15 cellular contexts compared by ENCODE assay signal in the genomic region with DNA sequence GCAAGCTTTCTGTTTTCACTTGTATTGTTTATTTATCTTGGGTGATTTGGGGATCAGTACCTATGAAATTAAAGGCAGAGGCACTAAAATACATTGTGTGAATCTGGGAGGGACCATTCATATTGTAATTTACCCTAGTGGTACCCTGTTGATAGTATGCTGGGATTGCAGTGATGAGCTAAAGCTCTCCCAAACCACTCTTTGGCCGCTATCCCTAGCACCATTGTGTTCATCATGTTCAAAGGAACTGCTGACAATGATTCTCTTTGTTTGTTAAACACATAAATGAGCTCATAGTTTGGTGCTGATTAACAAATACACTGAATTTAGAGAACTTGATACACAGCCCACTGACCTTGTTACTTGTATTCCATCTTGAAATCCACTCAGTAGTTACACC.
DNase-seq lines count a peak whose midpoint lies in the region; ATAC-seq, FAIRE-seq and TF ChIP-seq lines count a peak whose summit lies in the region.
"Had no signal": no experiment of that assay in that cellular context is flagged by ENCODE, and none has a peak within 500 bp of the region (broad histone marks: within the 10 kb centered on the region; RNA-seq: fewer than 3 reads in every experiment).

No MANE protein-coding gene starts in this region.

- ATAC-seq in HepG2 (no peak), right lobe of liver (no peak), HG02588 (IDR thresholded peaks at IDR 0.05; ENCODE audit: unreplicated experiment) (no peak)
- ATAC-seq: HCT116 had no signal

- H3K27me3 ChIP-seq in HepG2 (ENCODE audit: control insufficient read depth in 1 of 2, insufficient read depth in 2 of 2, low read length in 2 of 2) (no peaks in the 10 kb centered on the region), right lobe of liver (no peaks in the 10 kb centered on the region), Karpas-422 (ENCODE audit: low read length) (no peaks in the 10 kb centered on the region)

- no peak for TF ChIP-seq POLR2A in HepG2 (IDR thresholded peaks at IDR 0.05; ENCODE audit: insufficient read depth in 1 of 2, low read depth in 2 of 2, low read length in 2 of 2)
- TF ChIP-seq POLR2A in right lobe of liver (IDR thresholded peaks at IDR 0.05) = no peak

- intact Hi-C loops in HepG2 (cut with micrococcal nuclease; ENCODE audit: unreplicated experiment) = no loop called here
- intact Hi-C loops in right lobe of liver (cut with DNase I) = no loop called here

- no peak for FAIRE-seq in HepG2 (lab: Jason Lieb, UNC)

- no peak overlapping the region for H3K27ac ChIP-seq in HepG2 (ENCODE audit: extremely low read length, insufficient read depth, low read length)
- no peak overlapping the region for H3K27ac ChIP-seq in right lobe of liver
- no peak overlapping the region for H3K27ac ChIP-seq in Karpas-422 (ENCODE audit: low read length)
- H3K27ac ChIP-seq: SK-N-MC had no signal

- TF ChIP-seq RAD21 in HepG2 (CRISPR knock-in tag; IDR thresholded peaks at IDR 0.05) = no peak

- no TSS peak for BruUV-seq in HepG2 (replicated peaks; lab: Mats Ljungman, UMichigan)

- in situ Hi-C loops in HepG2 (cut with HindIII; ENCODE audit: extremely low pct_ligation_motif_present, low pct_unique_long_range_greater_than_20kb) = no loop called here

- no peaks in the 10 kb centered on the region for H3K9me2 ChIP-seq in Karpas-422 (replicated peaks; ENCODE audit: insufficient read depth, low read length)

- H3K79me2 ChIP-seq in HepG2 (ENCODE audit: insufficient read depth, low read length) (no peaks in the 10 kb centered on the region), Karpas-422 (ENCODE audit: low read length) (no peaks in the 10 kb centered on the region)

- WGBS in HepG2 (ENCODE audit: low lambda C conversion rate) = 5% methylated on average over 1 of the region's 1 CpG
- 58% methylated on average over 1 of the region's 1 CpG for WGBS in right lobe of liver (ENCODE audit: insufficient coverage, low coverage, low lambda C conversion rate, missing lambda C conversion rate)

- CTCF ChIA-PET in HepG2 (lab: Yijun Ruan, JAX; ENCODE audit: low intra/inter-chr PET ratio, low total read pairs) = no interaction called here

- H3K9me3 ChIP-seq in HepG2 (ENCODE audit: low read length) = peaks cover 22% of the 10 kb centered on the region
- H3K9me3 ChIP-seq in right lobe of liver = no peaks in the 10 kb centered on the region
- H3K9me3 ChIP-seq in Karpas-422 (ENCODE audit: low read length) = no peaks in the 10 kb centered on the region

- H3K4me2 ChIP-seq in HepG2 (ENCODE audit: low read depth, low read length) = no peak overlapping the region
- no peak overlapping the region for H3K4me2 ChIP-seq in Karpas-422 (ENCODE audit: low read depth, low read length, poor library complexity, severe bottlenecking)

- H3K9ac ChIP-seq in HepG2 (ENCODE audit: insufficient read depth, low read depth, low read length) (no peak overlapping the region), Karpas-422 (ENCODE audit: low read length) (no peak overlapping the region)

- H4K20me1 ChIP-seq in HepG2 (ENCODE audit: insufficient read depth, low read length) (no peaks in the 10 kb centered on the region), Karpas-422 (ENCODE audit: insufficient read depth, low read depth, low read length) (no peaks in the 10 kb centered on the region)

- TF ChIP-seq EP300 in HepG2 (IDR thresholded peaks at IDR 0.05; ENCODE audit: low read depth in 2 of 2, low read length in 2 of 2) (no peak), HepG2 (CRISPR knock-in tag; IDR thresholded peaks at IDR 0.05; ENCODE audit: borderline replicate concordance) (no peak)

- DNase-seq in HepG2 (ENCODE audit: low spot score) = peak; percentile 5
- DNase-seq in right lobe of liver = no peak
- DNase-seq in NCI-H774 (lab: John Stamatoyannopoulos, UW) = peak; percentile 0
- peak; percentile 39 for DNase-seq in medulla oblongata (ENCODE audit: extremely low spot score)
- DNase-seq in Karpas-422 = no peak
- no peak for DNase-seq in 8988T
- DNase-seq in SHP77 (lab: John Stamatoyannopoulos, UW) = no peak
- DNase-seq: AML-193; Calu3; CD4-positive, CD25-positive, alpha-beta regulatory T cell; NCI-H1694 treated with DMSO at 0.1 percent for 48 hours; NCI-H524 had no signal

- no peak overlapping the region for H2AFZ ChIP-seq in HepG2 (ENCODE audit: low read length)
- H2AFZ ChIP-seq in Karpas-422 (ENCODE audit: low read length) = no peak overlapping the region

- H3K36me3 ChIP-seq in HepG2 (replicated peaks in 1 of 2; ENCODE audit: control insufficient read depth in 1 of 2, insufficient read depth in 2 of 2, low read length in 2 of 2) (no peaks in the 10 kb centered on the region), right lobe of liver (no peaks in the 10 kb centered on the region), Karpas-422 (ENCODE audit: insufficient read depth, low read length) (no peaks in the 10 kb centered on the region)

- no peaks in the 10 kb centered on the region for H3K4me1 ChIP-seq in HepG2 (ENCODE audit: insufficient read depth, low read length)
- no peaks in the 10 kb centered on the region for H3K4me1 ChIP-seq in right lobe of liver
- H3K4me1 ChIP-seq in Karpas-422 (ENCODE audit: low read length) = no peaks in the 10 kb centered on the region

- no peak for TF ChIP-seq CTCF in HepG2 (CRISPR knock-in tag; IDR thresholded peaks at IDR 0.05)
- no peak for TF ChIP-seq CTCF in right lobe of liver (IDR thresholded peaks at IDR 0.05)

- POLR2A ChIA-PET in HepG2 (lab: Yijun Ruan, JAX) = no interaction called here

- no peak overlapping the region for H3K4me3 ChIP-seq in HepG2 (replicated peaks in 1 of 3; ENCODE audit: insufficient read depth in 1 of 3, low read depth in 2 of 3, low read length in 3 of 3)
- H3K4me3 ChIP-seq in right lobe of liver = no peak overlapping the region
- no peak overlapping the region for H3K4me3 ChIP-seq in Karpas-422 (ENCODE audit: low read length)
- H3K4me3 ChIP-seq: SK-N-MC had no signal

TF ChIP-seq in HepG2, 621 proteins besides CTCF, POLR2A, EP300 and RAD21:
- TF ChIP-seq, protein P1, sequence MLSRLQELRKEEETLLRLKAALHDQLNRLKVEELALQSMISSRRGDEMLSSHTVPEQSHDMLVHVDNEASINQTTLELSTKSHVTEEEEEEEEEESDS (CRISPR knock-in tag; IDR thresholded peaks at IDR 0.05; ENCODE audit: borderline replicate concordance) = no peak
- no peak for TF ChIP-seq NONO (IDR thresholded peaks at IDR 0.05)
- TF ChIP-seq NONO (CRISPR knock-in tag; conservative IDR thresholded peaks at IDR 0.05) = no peak
- no peak for TF ChIP-seq ZNF282 (IDR thresholded peaks at IDR 0.05; ENCODE audit: partially characterized antibody)
- TF ChIP-seq RFXANK (CRISPR knock-in tag; IDR thresholded peaks at IDR 0.05) = no peak

Comparison
In these comparisons a context has a peak if more than half of its experiments do, and no peak if none do; other contexts are left out.
1. DNase-seq: peak in HepG2 (single experiment), NCI-H774 (single experiment) and medulla oblongata (single experiment); none in right lobe of liver (0 of 3), Karpas-422 (single experiment), 8988T (single experiment) and SHP77 (0 of 2).